In genomic region chr9:136978073-136978864, GRCh38 we compare ENCODE assay signal across 8 cellular contexts. TPM values are rescaled to one million over a fixed set of nuclear protein-coding genes. Genes with fewer than 3 reads are reported as not detected.
DNase-seq lines count a peak whose midpoint lies in the region; ATAC-seq and TF ChIP-seq lines count a peak whose summit lies in the region.

No MANE protein-coding gene starts in this region.

- no peak for TF ChIP-seq CTCF in lower lobe of right lung (IDR thresholded peaks at IDR 0.05)

- H3K9me3 ChIP-seq in lower lobe of right lung: no peaks in the 10 kb centered on the region

- peak overlapping the region; percentile 66 for H3K27ac ChIP-seq in lower lobe of right lung

- no peaks in the 10 kb centered on the region for H3K27me3 ChIP-seq in lower lobe of right lung (ENCODE audit: low read depth)

- H3K36me3 ChIP-seq in lower lobe of right lung: no peaks in the 10 kb centered on the region

- intact Hi-C loops in lower lobe of right lung (cut with DNase I): no loop called here

- DNase-seq in CMK (ENCODE audit: low read depth) (peak; percentile 53), NCI-H1930 (lab: John Stamatoyannopoulos, UW) (peak; percentile 61 to 66), lower lobe of right lung (peak; percentile 81)
- peak; percentile 44 to 67 for DNase-seq in activated CD8-positive, alpha-beta memory T cell treated with anti-CD3 and anti-CD28 coated beads for 1 hour (ENCODE audit: extremely low read depth in 1 of 2, low read depth in 1 of 2)
- peak; percentile 67 for DNase-seq in effector CD4-positive, alpha-beta T cell
- DNase-seq in stimulated activated CD4-positive, alpha-beta T cell treated with anti-CD3 and anti-CD28 coated beads, TNF-alpha, amount 100 ng/mL, for 4 hours (ENCODE audit: low read depth in 3 of 3): peak; percentile 36 to 63 (median 39)

- peak; percentile 59 to 68 for ATAC-seq in lower lobe of right lung
- no peak for ATAC-seq in GM19324 (IDR thresholded peaks at IDR 0.05; ENCODE audit: low FRiP score, unreplicated experiment)
- ATAC-seq in HG02973 (IDR thresholded peaks at IDR 0.05; ENCODE audit: unreplicated experiment): no peak

- peak overlapping the region; percentile 55 for H3K4me3 ChIP-seq in lower lobe of right lung

- H3K4me1 ChIP-seq in lower lobe of right lung: peaks cover 56% of the 10 kb centered on the region

RNA-seq across cellular contexts. Expression of gene PTGDS, which starts 1.0 kb away (rescaled TPM):
- 225 TPM for total RNA-seq in lower lobe of right lung

RNA-seq across cellular contexts. Expression of gene LCNL1, which starts 4.5 kb away (rescaled TPM):
- total RNA-seq in lower lobe of right lung: 1.9 TPM

RNA-seq across cellular contexts. Expression of gene PAXX, which starts 14.0 kb away (rescaled TPM):
- 45.1 TPM for total RNA-seq in lower lobe of right lung

RNA-seq across cellular contexts. Expression of gene CLIC3, which starts 18.1 kb away (rescaled TPM):
- 49.3 TPM for total RNA-seq in lower lobe of right lung

RNA-seq across cellular contexts. Expression of gene LCN12, which starts 26.2 kb away (rescaled TPM):
- 1.9 TPM for total RNA-seq in lower lobe of right lung

Comparison
In these comparisons a context has a peak if more than half of its experiments do, and no peak if none do; other contexts are left out.
1. ATAC-seq: peak in lower lobe of right lung (2 of 2); none in GM19324 (single experiment) and HG02973 (single experiment).
2. Peak in every context shown above with its lines, with median percentiles within 50 percentile points of each other: DNase-seq.